8 cellular contexts compared by ENCODE assay signal in genomic region chr6:6915813-6916547, GRCh38.
DNase-seq lines count a peak whose midpoint lies in the region; ATAC-seq and TF ChIP-seq lines count a peak whose summit lies in the region.

No MANE protein-coding gene starts in this region.

- TF ChIP-seq CTCF in coronary artery (IDR thresholded peaks at IDR 0.05) (no peak), vagina (IDR thresholded peaks at IDR 0.05) (no peak)

- TF ChIP-seq POLR2A in vagina (IDR thresholded peaks at IDR 0.05): no peak

- H3K4me3 Mint-ChIP-seq in activated T-cell treated with anti-CD3 and anti-CD28 coated beads, Interleukin-2, amount 50 U/mL, for 72 hours: peak overlapping the region; percentile 49 to 53
- no peak overlapping the region for H3K4me3 Mint-ChIP-seq in activated T-helper 1 cell treated with anti-CD3 and anti-CD28 coated beads, Interleukin-12 subunit alpha, Interleukin-12 subunit beta, Interleukin-2, Interleukin-4 antibody, amounts not matched to agents 30 ng/mL and 10 ng/mL and 1 ng/mL, durations not matched to agents 14 hours and 24 hours and 36 hours

- no peak for ATAC-seq in activated T-cell treated with anti-CD3 and anti-CD28 coated beads, Interleukin-2, amount 50 U/mL, for 72 hours (replicated peaks in 1 of 2)
- ATAC-seq in GM18868 (IDR thresholded peaks at IDR 0.05; ENCODE audit: unreplicated experiment): no peak

- H3K4me1 Mint-ChIP-seq in activated T-cell treated with anti-CD3 and anti-CD28 coated beads, Interleukin-2, amount 50 U/mL, for 72 hours (ENCODE audit: low read depth): peaks cover 43% of the 10 kb centered on the region
- H3K4me1 Mint-ChIP-seq in activated T-helper 1 cell treated with anti-CD3 and anti-CD28 coated beads, Interleukin-12 subunit alpha, Interleukin-12 subunit beta, Interleukin-2, Interleukin-4 antibody, amounts not matched to agents 30 ng/mL and 10 ng/mL and 1 ng/mL, durations not matched to agents 14 hours and 24 hours and 36 hours (ENCODE audit: low read depth): peaks cover 37% of the 10 kb centered on the region

- intact Hi-C loops in vagina (cut with DNase I): no loop called here
- intact Hi-C loops in activated T-helper 1 cell treated with anti-CD3 and anti-CD28 coated beads, Interleukin-12 subunit alpha, Interleukin-12 subunit beta, Interleukin-2, Interleukin-4 antibody, amounts not matched to agents 30 ng/mL and 10 ng/mL and 1 ng/mL, durations not matched to agents 14 hours and 24 hours and 36 hours (cut with micrococcal nuclease): loop anchor here (5.0 to 10.0 kb wide), 2 partner anchors 171 to 361 kb away; no protein-coding TSS in a partner anchor

- no peaks in the 10 kb centered on the region for H3K36me3 ChIP-seq in mucosa of rectum (ENCODE audit: control insufficient read depth in 2 of 2, insufficient read depth in 2 of 2, low read length in 2 of 2)
- H3K36me3 ChIP-seq in vagina: no peaks in the 10 kb centered on the region

- no peaks in the 10 kb centered on the region for H3K27me3 ChIP-seq in mucosa of rectum (ENCODE audit: control insufficient read depth in 2 of 2, insufficient read depth in 2 of 2, low read length in 2 of 2)
- no peaks in the 10 kb centered on the region for H3K27me3 ChIP-seq in vagina

- H3K4me3 ChIP-seq in coronary artery: peak overlapping the region; percentile 51
- peak overlapping the region; percentile 49 to 67 for H3K4me3 ChIP-seq in mucosa of rectum (ENCODE audit: low read length in 2 of 2)
- H3K4me3 ChIP-seq in vagina: peak overlapping the region; percentile 19 to 23

- DNase-seq in activated T-cell treated with anti-CD3 and anti-CD28 coated beads, Interleukin-2, amount 50 U/mL, for 72 hours: no peak
- no peak for DNase-seq in activated T-cell treated with anti-CD3 and anti-CD28 coated beads for 4 hours
- DNase-seq in coronary artery (ENCODE audit: low spot score): no peak
- DNase-seq in vagina (ENCODE audit: extremely low spot score in 2 of 2): no peak
- no peak for DNase-seq in activated T-helper 1 cell treated with anti-CD3 and anti-CD28 coated beads, Interleukin-12 subunit alpha, Interleukin-12 subunit beta, Interleukin-2, Interleukin-4 antibody, amounts not matched to agents 30 ng/mL and 10 ng/mL and 1 ng/mL, durations not matched to agents 14 hours and 24 hours and 36 hours (ENCODE audit: low spot score)
- DNase-seq in activated CD4-positive, alpha-beta T cell treated with anti-CD3 and anti-CD28 coated beads for 48 hours: no peak

- H3K27me3 Mint-ChIP-seq in activated T-cell treated with anti-CD3 and anti-CD28 coated beads, Interleukin-2, amount 50 U/mL, for 72 hours (ENCODE audit: low read depth): peaks cover 63% of the 10 kb centered on the region
- peaks cover 37% of the 10 kb centered on the region for H3K27me3 Mint-ChIP-seq in activated T-helper 1 cell treated with anti-CD3 and anti-CD28 coated beads, Interleukin-12 subunit alpha, Interleukin-12 subunit beta, Interleukin-2, Interleukin-4 antibody, amounts not matched to agents 30 ng/mL and 10 ng/mL and 1 ng/mL, durations not matched to agents 14 hours and 24 hours and 36 hours (ENCODE audit: insufficient read depth)

- no peaks in the 10 kb centered on the region for H3K9me3 ChIP-seq in mucosa of rectum (ENCODE audit: control insufficient read depth in 2 of 2, low read length in 2 of 2)
- no peaks in the 10 kb centered on the region for H3K9me3 ChIP-seq in vagina

- H3K36me3 Mint-ChIP-seq in activated T-cell treated with anti-CD3 and anti-CD28 coated beads, Interleukin-2, amount 50 U/mL, for 72 hours (ENCODE audit: insufficient read depth in 2 of 2): no peaks in the 10 kb centered on the region
- no peaks in the 10 kb centered on the region for H3K36me3 Mint-ChIP-seq in activated T-helper 1 cell treated with anti-CD3 and anti-CD28 coated beads, Interleukin-12 subunit alpha, Interleukin-12 subunit beta, Interleukin-2, Interleukin-4 antibody, amounts not matched to agents 30 ng/mL and 10 ng/mL and 1 ng/mL, durations not matched to agents 14 hours and 24 hours and 36 hours (ENCODE audit: low read depth)

- peak overlapping the region in 1 of 2 donors; percentile 70 for H3K27ac ChIP-seq in coronary artery
- peak overlapping the region; percentile 25 to 66 for H3K27ac ChIP-seq in mucosa of rectum (ENCODE audit: low read depth in 2 of 2, low read length in 2 of 2)
- H3K27ac ChIP-seq in vagina: peak overlapping the region; percentile 55

- no peaks in the 10 kb centered on the region for H3K9me3 Mint-ChIP-seq in activated T-cell treated with anti-CD3 and anti-CD28 coated beads, Interleukin-2, amount 50 U/mL, for 72 hours
- H3K9me3 Mint-ChIP-seq in activated T-helper 1 cell treated with anti-CD3 and anti-CD28 coated beads, Interleukin-12 subunit alpha, Interleukin-12 subunit beta, Interleukin-2, Interleukin-4 antibody, amounts not matched to agents 30 ng/mL and 10 ng/mL and 1 ng/mL, durations not matched to agents 14 hours and 24 hours and 36 hours: no peaks in the 10 kb centered on the region

- H3K4me1 ChIP-seq in mucosa of rectum (ENCODE audit: control insufficient read depth in 2 of 2, insufficient read depth in 2 of 2, low read length in 2 of 2): peaks cover 0 to 8% of the 10 kb centered on the region in 2 donors
- H3K4me1 ChIP-seq in vagina: peaks cover 25% of the 10 kb centered on the region

- peak overlapping the region; percentile 60 to 61 for H3K9ac ChIP-seq in mucosa of rectum (ENCODE audit: low read depth in 1 of 2, low read length in 2 of 2)

- no peak overlapping the region for H3K27ac Mint-ChIP-seq in activated T-cell treated with anti-CD3 and anti-CD28 coated beads, Interleukin-2, amount 50 U/mL, for 72 hours
- no peak overlapping the region for H3K27ac Mint-ChIP-seq in activated T-helper 1 cell treated with anti-CD3 and anti-CD28 coated beads, Interleukin-12 subunit alpha, Interleukin-12 subunit beta, Interleukin-2, Interleukin-4 antibody, amounts not matched to agents 30 ng/mL and 10 ng/mL and 1 ng/mL, durations not matched to agents 14 hours and 24 hours and 36 hours
